ENCODE assay signal across 24 cellular contexts in the genomic region with DNA sequence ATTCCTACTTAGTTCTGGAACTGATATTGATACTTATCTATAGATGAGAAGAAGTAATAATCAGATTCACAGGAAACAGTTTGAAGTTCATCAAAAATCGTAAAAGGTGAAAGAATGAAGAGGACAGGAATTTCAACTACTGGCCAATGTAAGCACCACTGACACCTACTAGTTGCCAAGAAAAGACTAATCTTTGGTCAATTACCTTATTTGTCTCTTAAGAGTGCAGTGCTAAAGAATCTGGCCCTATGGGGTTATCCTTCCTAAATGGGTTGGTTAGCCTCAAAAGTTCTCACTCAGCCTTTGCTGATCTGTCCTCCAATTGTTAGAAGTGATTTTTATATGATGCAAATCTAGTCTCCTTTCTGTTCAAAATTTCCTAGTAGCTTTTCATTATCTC.
"Had no signal": no experiment of that assay in that cellular context is flagged by ENCODE, and none has a peak within 500 bp of the region (broad histone marks: within the 10 kb centered on the region; RNA-seq: fewer than 3 reads in every experiment).

No MANE protein-coding gene starts in this region.

- ATAC-seq: activated naive CD4-positive, alpha-beta T cell treated with anti-CD3 and anti-CD28 coated beads, Interleukin-2, amount 50 U/mL, for 72 hours; left lung; SK-N-SH treated with all-trans-retinoic acid at 6 μM for 48 hours had no signal

- H3K79me2 ChIP-seq: hepatocyte had no signal

- H3K27ac ChIP-seq: cardiac muscle cell, hepatocyte, left lung, spleen, tibial artery had no signal

- H3K27me3 ChIP-seq: cardiac muscle cell, hepatocyte, left lung, spleen, tibial artery had no signal

- H3K4me2 ChIP-seq: hepatocyte had no signal

- H3K4me1 ChIP-seq: left lung, spleen had no signal

- DNase-seq: activated CD4-positive, alpha-beta memory T cell treated with anti-CD3 and anti-CD28 coated beads for 36 hours; activated CD4-positive, alpha-beta T cell treated with anti-CD3 and anti-CD28 coated beads for 1 hour; effector CD8-positive, alpha-beta T cell; foreskin melanocyte; glutamatergic neuron; immature natural killer cell; kidney glomerular epithelial cell; left lung; naive B cell; retina; spleen; stimulated activated CD4-positive, alpha-beta T cell treated with anti-CD3 and anti-CD28 coated beads, Interleukin-4, amount 100 ng/mL, for 1 hour; stimulated activated naive CD4-positive, alpha-beta T cell treated with Interleukin-2 at 50 U/mL for 16 hours; substantia nigra; tibial artery had no signal

- H3K27me3 Mint-ChIP-seq: activated CD4-positive, alpha-beta memory T cell treated with anti-CD3 and anti-CD28 coated beads for 36 hours; dendritic cell treated with granulocyte-macrophage colony-stimulating factor and Interleukin-4, amounts not matched to agents 40 ng/mL and 50 ng/mL, for 4 days; naive B cell had no signal

- H3K9me3 Mint-ChIP-seq: activated CD4-positive, alpha-beta memory T cell treated with anti-CD3 and anti-CD28 coated beads for 36 hours; activated naive CD4-positive, alpha-beta T cell treated with anti-CD3 and anti-CD28 coated beads, Interleukin-2, amount 50 U/mL, for 72 hours; dendritic cell treated with granulocyte-macrophage colony-stimulating factor and Interleukin-4, amounts not matched to agents 40 ng/mL and 50 ng/mL, for 4 days; immature natural killer cell; naive B cell; T-helper 2 cell treated with Interferon-gamma antibody and Interleukin-4, amounts not matched to agents 5 μg/mL and 100 μg/mL, for 36 hours had no signal

- H3K4me3 Mint-ChIP-seq: activated CD4-positive, alpha-beta memory T cell treated with anti-CD3 and anti-CD28 coated beads for 36 hours; dendritic cell treated with granulocyte-macrophage colony-stimulating factor and Interleukin-4, amounts not matched to agents 40 ng/mL and 50 ng/mL, for 4 days; immature natural killer cell; naive B cell; T-helper 2 cell treated with Interferon-gamma antibody and Interleukin-4, amounts not matched to agents 5 μg/mL and 100 μg/mL, for 36 hours had no signal

- H3K4me3 ChIP-seq: cardiac muscle cell, hepatocyte, left lung, lung, spleen, tibial artery had no signal

- H3K9me3 ChIP-seq: left lung, spleen, tibial artery had no signal

- H2AFZ ChIP-seq: hepatocyte had no signal

- FAIRE-seq: astrocyte had no signal

- H3K27ac Mint-ChIP-seq: activated CD4-positive, alpha-beta memory T cell treated with anti-CD3 and anti-CD28 coated beads for 36 hours; dendritic cell treated with granulocyte-macrophage colony-stimulating factor and Interleukin-4, amounts not matched to agents 40 ng/mL and 50 ng/mL, for 4 days; progenitor cell of endocrine pancreas; T-helper 2 cell treated with Interferon-gamma antibody and Interleukin-4, amounts not matched to agents 5 μg/mL and 100 μg/mL, for 36 hours had no signal
